In genomic region chr15:68709826-68710225, GRCh38 we compare ENCODE assay signal across 21 cellular contexts.
"Had no signal": no experiment of that assay in that cellular context is flagged by ENCODE, and none has a peak within 500 bp of the region (broad histone marks: within the 10 kb centered on the region; RNA-seq: fewer than 3 reads in every experiment).

No MANE protein-coding gene starts in this region.

- H3K9me3 ChIP-seq: left lung, mucosa of descending colon, ovary, suprapubic skin, thoracic aorta, tibial artery, uterus had no signal

- H3K27me3 ChIP-seq: left lung, ovary, suprapubic skin, uterus had no signal

- H3K4me3 Mint-ChIP-seq: immature natural killer cell; natural killer cell treated with Interleukin-12 subunit alpha and Interleukin-12 subunit beta and Interleukin-15 and Interleukin-18, amount 100 ng/mL, for 72 hours; stimulated activated effector memory CD8-positive, alpha-beta T cell treated with anti-CD3 and anti-CD28 coated beads, Interleukin-12 subunit alpha, Interleukin-12 subunit beta, amount 100 ng/mL, for 72 hours; stimulated activated naive CD8-positive, alpha-beta T cell treated with anti-CD3 and anti-CD28 coated beads, Interleukin-15, Interleukin-2, amounts not matched to agents 100 ng/mL and 50 ng/mL, for 24 hours had no signal

- H3K4me1 ChIP-seq: tibial artery, uterus had no signal

- H3K27me3 Mint-ChIP-seq: stimulated activated naive CD8-positive, alpha-beta T cell treated with anti-CD3 and anti-CD28 coated beads, Interleukin-15, Interleukin-2, amounts not matched to agents 100 ng/mL and 50 ng/mL, for 24 hours had no signal

- DNase-seq: hypothalamus; immature natural killer cell; kidney; left colon; left lung; midbrain; mucosa of descending colon; naive thymus-derived CD4-positive, alpha-beta T cell; ovary; stimulated activated CD4-positive, alpha-beta T cell treated with anti-CD3 and anti-CD28 coated beads, Interleukin-4, amount 100 ng/mL, for 24 hours; stimulated activated naive CD4-positive, alpha-beta T cell; uterus had no signal

- H3K36me3 Mint-ChIP-seq: immature natural killer cell; naive thymus-derived CD4-positive, alpha-beta T cell; natural killer cell treated with Interleukin-12 subunit alpha and Interleukin-12 subunit beta and Interleukin-15 and Interleukin-18, amount 100 ng/mL, for 72 hours; stimulated activated effector memory CD8-positive, alpha-beta T cell treated with anti-CD3 and anti-CD28 coated beads, Interleukin-12 subunit alpha, Interleukin-12 subunit beta, amount 100 ng/mL, for 72 hours had no signal

- H3K4me1 Mint-ChIP-seq: immature natural killer cell; stimulated activated effector memory CD8-positive, alpha-beta T cell treated with anti-CD3 and anti-CD28 coated beads, Interleukin-12 subunit alpha, Interleukin-12 subunit beta, amount 100 ng/mL, for 72 hours had no signal

- H3K27ac ChIP-seq: left lung, ovary, skin epidermis, suprapubic skin, thoracic aorta, tibial artery, uterus had no signal

- H3K27ac Mint-ChIP-seq: immature natural killer cell; naive thymus-derived CD4-positive, alpha-beta T cell; natural killer cell treated with Interleukin-12 subunit alpha and Interleukin-12 subunit beta and Interleukin-15 and Interleukin-18, amount 100 ng/mL, for 72 hours; progenitor cell of endocrine pancreas; stimulated activated effector memory CD8-positive, alpha-beta T cell treated with anti-CD3 and anti-CD28 coated beads, Interleukin-12 subunit alpha, Interleukin-12 subunit beta, amount 100 ng/mL, for 72 hours; stimulated activated naive CD8-positive, alpha-beta T cell treated with anti-CD3 and anti-CD28 coated beads, Interleukin-15, Interleukin-2, amounts not matched to agents 100 ng/mL and 50 ng/mL, for 24 hours had no signal

- H3K4me3 ChIP-seq: left lung, lung, mucosa of descending colon, ovary, skin epidermis, suprapubic skin, thoracic aorta, tibial artery, uterus had no signal

- H3K9me3 Mint-ChIP-seq: immature natural killer cell; natural killer cell treated with Interleukin-12 subunit alpha and Interleukin-12 subunit beta and Interleukin-15 and Interleukin-18, amount 100 ng/mL, for 72 hours; stimulated activated effector memory CD8-positive, alpha-beta T cell treated with anti-CD3 and anti-CD28 coated beads, Interleukin-12 subunit alpha, Interleukin-12 subunit beta, amount 100 ng/mL, for 72 hours; stimulated activated naive CD8-positive, alpha-beta T cell treated with anti-CD3 and anti-CD28 coated beads, Interleukin-15, Interleukin-2, amounts not matched to agents 100 ng/mL and 50 ng/mL, for 24 hours had no signal

- H3K36me3 ChIP-seq: ovary, suprapubic skin, thoracic aorta, uterus had no signal
